Comparison of ENCODE assay signal across 11 cellular contexts in genomic region chr2:232741284-232741683, GRCh38. TPM values are rescaled to one million over a fixed set of nuclear protein-coding genes. Genes with fewer than 3 reads are reported as not detected.
A peak's percentile ranks its signal among the peaks of the same experiment; 100 is the strongest.
DNase-seq lines count a peak whose midpoint lies in the region; TF ChIP-seq lines count a peak whose summit lies in the region.
"Had no signal": no experiment of that assay in that cellular context is flagged by ENCODE, and none has a peak within 500 bp of the region (broad histone marks: within the 10 kb centered on the region; RNA-seq: fewer than 3 reads in every experiment).

No MANE protein-coding gene starts in this region.

- H3K4me1 Mint-ChIP-seq in H9: peaks cover 0 to 13% of the 10 kb centered on the region in 2 experiments; a peak in 3 of 4 replicates
- no peaks in the 10 kb centered on the region for H3K4me1 Mint-ChIP-seq in nephron progenitor cell

- peaks cover 9% of the 10 kb centered on the region for H3K36me3 ChIP-seq in A673 (ENCODE audit: insufficient read depth, low read length, poor library complexity, severe bottlenecking)

- no peak overlapping the region for H3K4ac ChIP-seq in H9 (ENCODE audit: low read depth, low read length)

- H3K79me1 ChIP-seq in H9 (ENCODE audit: insufficient read depth, low read depth, low read length, poor library complexity, severe bottlenecking): no peaks in the 10 kb centered on the region

- H3K27ac ChIP-seq in H9 (ENCODE audit: insufficient read length, low read depth, low read length): no peak overlapping the region
- H3K27ac ChIP-seq in A673 (ENCODE audit: low read depth, low read length, poor library complexity, severe bottlenecking): no peak overlapping the region
- H3K27ac ChIP-seq: A549, HL-60 had no signal

- H3K4me1 ChIP-seq in H9 (ENCODE audit: insufficient read depth, low read length): no peaks in the 10 kb centered on the region
- H3K4me1 ChIP-seq in A673 (ENCODE audit: insufficient read depth, low read length, poor library complexity, severe bottlenecking): no peaks in the 10 kb centered on the region
- H3K4me1 ChIP-seq: A549 had no signal

- no peak overlapping the region for H2BK5ac ChIP-seq in H9 (ENCODE audit: insufficient read length, low read length)

- no peak overlapping the region for H4K5ac ChIP-seq in H9 (ENCODE audit: insufficient read length, low read depth, low read length)

- no peak overlapping the region for H3K4me2 ChIP-seq in H9 (ENCODE audit: insufficient read depth, insufficient read length, low read length)
- H3K4me2 ChIP-seq: A549 had no signal

- H3K79me2 ChIP-seq in H9 (ENCODE audit: insufficient read depth, low read length): no peaks in the 10 kb centered on the region

- H3K18ac ChIP-seq in H9 (ENCODE audit: insufficient read length, low read depth, low read length): no peak overlapping the region

- no peak overlapping the region for H2BK20ac ChIP-seq in H9 (ENCODE audit: low read depth, low read length, poor library complexity, severe bottlenecking)

- DNase-seq in CD1c-positive myeloid dendritic cell (ENCODE audit: extremely low spot score) (peak; percentile 15), H9 (no peak), UCSD-AML1 (lab: John Stamatoyannopoulos, UW; ENCODE audit: unreplicated experiment) (peak; percentile 30), nephron progenitor cell (no peak), occipital lobe (lab: John Stamatoyannopoulos, UW) (no peak), A673 (ENCODE audit: low spot score) (no peak), NCI-H2029 treated with DMSO at 0.1 percent for 48 hours (lab: John Stamatoyannopoulos, UW) (no peak)
- DNase-seq: CD4-positive, alpha-beta T cell; DND-41 had no signal

- no peak overlapping the region for H4K91ac ChIP-seq in H9 (ENCODE audit: insufficient read length, low read depth, low read length)

- H2BK12ac ChIP-seq in H9 (ENCODE audit: insufficient read length, low read depth, low read length): no peak overlapping the region

- no peak overlapping the region for H3K9ac ChIP-seq in H9 (ENCODE audit: extremely low read depth, insufficient read length, low read length)

- no peak overlapping the region for H3T11ph ChIP-seq in H9 (ENCODE audit: low read length)

- H3K9me3 ChIP-seq in H9 (ENCODE audit: control insufficient read depth, low read depth, low read length) (no peaks in the 10 kb centered on the region), A673 (ENCODE audit: low read depth, low read length, poor library complexity, severe bottlenecking) (no peaks in the 10 kb centered on the region)
- H3K9me3 ChIP-seq: A549 had no signal

- TF ChIP-seq CTCF in H9 (conservative IDR thresholded peaks at IDR 0.05) (no peak), nephron progenitor cell (IDR thresholded peaks at IDR 0.05) (no peak), A673 (conservative IDR thresholded peaks at IDR 0.05; ENCODE audit: low read depth, low read length) (no peak)

- H2AK5ac ChIP-seq in H9 (ENCODE audit: insufficient read length, low read length): no peak overlapping the region

- H3K36me3 Mint-ChIP-seq in H9 (ENCODE audit: insufficient read depth in 1 of 3, low read depth in 3 of 3) (peaks cover 0 to 16% (median 6%) of the 10 kb centered on the region in 3 experiments; a peak in 5 of 7 replicates), nephron progenitor cell (ENCODE audit: low read depth) (peaks cover 13% of the 10 kb centered on the region)

- no peaks in the 10 kb centered on the region for H3K9me3 Mint-ChIP-seq in H9
- H3K9me3 Mint-ChIP-seq in nephron progenitor cell: no peaks in the 10 kb centered on the region
- H3K9me3 Mint-ChIP-seq: CD4-positive, alpha-beta T cell had no signal

- H3K4me3 Mint-ChIP-seq in H9 (no peak overlapping the region; a peak in 1 of 5 replicates), nephron progenitor cell (no peak overlapping the region)
- H3K4me3 Mint-ChIP-seq: CD4-positive, alpha-beta T cell had no signal

- H4K8ac ChIP-seq in H9 (replicated peaks; ENCODE audit: insufficient read length, low read depth, low read length): no peak overlapping the region

- no peaks in the 10 kb centered on the region for H4K20me1 ChIP-seq in H9 (ENCODE audit: control insufficient read depth, insufficient read depth, insufficient read length)

- H3K23me2 ChIP-seq in H9 (ENCODE audit: insufficient read length, low read depth, low read length, poor library complexity, severe bottlenecking): no peaks in the 10 kb centered on the region

- H2BK15ac ChIP-seq in H9 (ENCODE audit: low read depth, low read length): no peak overlapping the region

- H3K23ac ChIP-seq in H9 (ENCODE audit: insufficient read length, low read depth, low read length): no peak overlapping the region

- intact Hi-C loops in A673 (cut with micrococcal nuclease; ENCODE audit: unreplicated experiment): no loop called here

- no peak overlapping the region for H2AFZ ChIP-seq in H9 (ENCODE audit: low read length)

- no peak overlapping the region for H2BK120ac ChIP-seq in H9 (ENCODE audit: low read depth, low read length, poor library complexity, severe bottlenecking)

- no peaks in the 10 kb centered on the region for H3K27me3 Mint-ChIP-seq in H9 (ENCODE audit: low read depth)
- no peaks in the 10 kb centered on the region for H3K27me3 Mint-ChIP-seq in nephron progenitor cell (ENCODE audit: low read depth, poor library complexity)
- H3K27me3 Mint-ChIP-seq: CD4-positive, alpha-beta T cell had no signal

- H3K27me3 ChIP-seq in H9 (ENCODE audit: insufficient read depth, low read length): no peaks in the 10 kb centered on the region
- H3K27me3 ChIP-seq in A673 (replicated peaks; ENCODE audit: insufficient read depth, low read depth, low read length, poor library complexity): no peaks in the 10 kb centered on the region

- POLR2A ChIA-PET in A673 (lab: Charles Lee; ENCODE audit: low non-redundant PET): no interaction called here

- BruUV-seq in A673 (replicated peaks; lab: Mats Ljungman, UMichigan): no TSS peak

- no peak overlapping the region for H3K14ac ChIP-seq in H9 (ENCODE audit: insufficient read depth, low read length)

- H3K4me3 ChIP-seq in A673 (ENCODE audit: low read depth, low read length, poor library complexity, severe bottlenecking): no peak overlapping the region
- H3K4me3 ChIP-seq: A549 had no signal

- H3K27ac Mint-ChIP-seq in H9: peak overlapping the region in 2 of 3 experiments; percentile 11 to 15; a peak in 1 of 7 replicates
- peak overlapping the region; percentile 68 for H3K27ac Mint-ChIP-seq in nephron progenitor cell
- H3K27ac Mint-ChIP-seq: CD4-positive, alpha-beta T cell had no signal

- CTCF ChIA-PET in A673 (lab: Charles Lee): no interaction called here

- no CpG with 5 or more reads among the region's 4 CpGs for WGBS in H9 (ENCODE audit: extremely low coverage, insufficient read length, low lambda C conversion rate)

- no peak overlapping the region for H3K56ac ChIP-seq in H9 (ENCODE audit: insufficient read length, low read depth, low read length)

RNA-seq across cellular contexts. Expression of gene KCNJ13, which starts 35.1 kb away (rescaled TPM):
- not detected in 2 replicates for total RNA-seq in H9 (2021)
- total RNA-seq in occipital lobe: 1.1 TPM
- not detected in 2 replicates for total RNA-seq in A673 (2021)
- total RNA-seq: CD4-positive, alpha-beta T cell had no signal

RNA-seq across cellular contexts. Expression of gene GIGYF2, which starts 44.2 kb away (rescaled TPM):
- total RNA-seq in H9 (2021): 49.4 and 55.3 TPM in 2 replicates
- 111 TPM for total RNA-seq in occipital lobe
- 62.8 and 67.3 TPM in 2 replicates for total RNA-seq in A673 (2021)

Comparison
In these comparisons a context has a peak if more than half of its experiments do, and no peak if none do; other contexts are left out.
1. DNase-seq: peak in CD1c-positive myeloid dendritic cell (single experiment) and UCSD-AML1 (single experiment); none in H9 (single experiment), nephron progenitor cell (single experiment), occipital lobe (single experiment), A673 (single experiment) and NCI-H2029 treated with DMSO at 0.1 percent for 48 hours (single experiment).